ENCODE assay signal across 8 cellular contexts in genomic region chr7:98400538-98401427, GRCh38. TPM values are rescaled to one million over a fixed set of nuclear protein-coding genes. Genes with fewer than 3 reads are reported as not detected.
DNase-seq lines count a peak whose midpoint lies in the region; ATAC-seq and TF ChIP-seq lines count a peak whose summit lies in the region.

BAIAP2L1 (minus strand) TSS chr7:98401090; CDS start chr7:98400852, 238 bp downstream.

- ATAC-seq in GM19025 (IDR thresholded peaks at IDR 0.05; ENCODE audit: low read depth, unreplicated experiment) (peak; percentile 88), HG03159 (IDR thresholded peaks at IDR 0.05; ENCODE audit: unreplicated experiment) (peak; percentile 82)

- DNase-seq in AG08395 (ENCODE audit: low spot score) (peak; percentile 86), NCI-H2227 treated with DMSO at 0.1 percent for 48 hours (lab: John Stamatoyannopoulos, UW) (peak; percentile 82), dorsolateral prefrontal cortex (peak in 3 of 10 donors; percentile 6 to 45 (median 28)), lung microvascular endothelial cell (ENCODE audit: low read depth in 2 of 2) (peak; percentile 50 to 82)
- peak; percentile 76 for DNase-seq in activated CD4-positive, alpha-beta T cell treated with anti-CD3 and anti-CD28 coated beads, Interleukin-2, amount 50 U/mL, for 1 hour
- peak; percentile 58 for DNase-seq in stimulated activated CD8-positive, alpha-beta memory T cell treated with anti-CD3 and anti-CD28 coated beads, Interleukin-15, amount 100 ng/mL, for 24 hours (ENCODE audit: low read depth)

- H3K27me3 ChIP-seq in dorsolateral prefrontal cortex: peaks cover 0 to 45% (median 26%) of the 10 kb centered on the region in 45 donors

- TF ChIP-seq CTCF in dorsolateral prefrontal cortex (IDR thresholded peaks at IDR 0.05 in 54 of 56, conservative IDR thresholded peaks at IDR 0.05 in 2 of 56; ENCODE audit: low read depth in 1 of 56, partially characterized antibody in 56 of 56): peak in 52 of 56 donors; percentile 14 to 68 (median 44)

- no peak within 1 kb of the TSS for H3K27ac ChIP-seq in dorsolateral prefrontal cortex

- intact Hi-C loops in dorsolateral prefrontal cortex (cut with DNase I): no loop called here

- H3K4me3 ChIP-seq in dorsolateral prefrontal cortex: peak within 1 kb of the TSS in 58 of 59 donors; percentile 29 to 71 (median 54)

RNA-seq across cellular contexts. Expression of gene BAIAP2L1, which starts in this region (rescaled TPM):
- 1 to 10 TPM in 36 of 120 experiments, under 1 TPM in 84; 0.12 to 4.9 (median 0.84) TPM for total RNA-seq in dorsolateral prefrontal cortex
- total RNA-seq in lung microvascular endothelial cell: under 0.01 and 0.22 TPM in 2 replicates

Comparison
In these comparisons a context has a peak if more than half of its experiments do, and no peak if none do; other contexts are left out.
1. Peak in DNase-seq in lung microvascular endothelial cell; RNA of the gene not detected or under 1 TPM.